Comparison of ENCODE assay signal across 8 cellular contexts in genomic region chr1:234980224-234980656, GRCh38.
DNase-seq lines count a peak whose midpoint lies in the region; ATAC-seq and TF ChIP-seq lines count a peak whose summit lies in the region.

No MANE protein-coding gene starts in this region.

- H3K9me3 ChIP-seq in fibroblast of lung (ENCODE audit: control insufficient read depth, insufficient read depth, low read depth, low read length) (no peaks in the 10 kb centered on the region), smooth muscle cell (replicated peaks; ENCODE audit: low read depth) (no peaks in the 10 kb centered on the region)

- H3K36me3 ChIP-seq in fibroblast of lung (ENCODE audit: control insufficient read depth, insufficient read depth, low read length) (no peaks in the 10 kb centered on the region), smooth muscle cell (ENCODE audit: low read depth) (no peaks in the 10 kb centered on the region)

- WGBS in smooth muscle cell (ENCODE audit: low lambda C conversion rate), result 54% methylated on average over 6 of the region's 6 CpGs

- H3K4me1 ChIP-seq in fibroblast of lung (ENCODE audit: control insufficient read depth, extremely low read depth, insufficient read depth, low read length) (peaks cover 51% of the 10 kb centered on the region), smooth muscle cell (ENCODE audit: low read depth) (peaks cover 21% of the 10 kb centered on the region)

- H3K27ac ChIP-seq in fibroblast of lung (ENCODE audit: insufficient read depth, low read length) (peak overlapping the region; percentile 95), smooth muscle cell (ENCODE audit: low read depth) (peak overlapping the region; percentile 99)

- peaks cover 45% of the 10 kb centered on the region for H3F3A ChIP-seq in smooth muscle cell (ENCODE audit: low read depth)

- no peaks in the 10 kb centered on the region for H3K27me3 ChIP-seq in fibroblast of lung (ENCODE audit: control insufficient read depth, insufficient read depth, low read length)
- H3K27me3 ChIP-seq in smooth muscle cell (ENCODE audit: low read depth), result no peaks in the 10 kb centered on the region

- DNase-seq in RKO (ENCODE audit: low spot score) (peak; percentile 76), fibroblast of lung (ENCODE audit: low read depth in 2 of 2) (peak in 1 of 2 donors; percentile 92), smooth muscle cell (lab: John Stamatoyannopoulos, UW; ENCODE audit: unreplicated experiment) (no peak), NCI-H146 treated with DMSO at 0.1 percent for 48 hours (lab: John Stamatoyannopoulos, UW; ENCODE audit: unreplicated experiment) (no peak)
- no peak for DNase-seq in activated CD8-positive, alpha-beta memory T cell treated with anti-CD3 and anti-CD28 coated beads, Interleukin-2, amount 50 U/mL, for 48 hours

- TF ChIP-seq CTCF in fibroblast of lung (conservative IDR thresholded peaks at IDR 0.05 in 1 of 2, IDR thresholded peaks at IDR 0.05 in 1 of 2; ENCODE audit: low read depth in 1 of 2, low read length in 2 of 2) (no peak), smooth muscle cell (IDR thresholded peaks at IDR 0.05; ENCODE audit: borderline replicate concordance, insufficient read depth, poor library complexity, severe bottlenecking) (no peak)

- H3K4me3 ChIP-seq in fibroblast of lung (replicated peaks in 1 of 4; ENCODE audit: control extremely low read depth in 1 of 4, insufficient read depth in 1 of 4, low read depth in 3 of 4, low read length in 4 of 4) (no peak overlapping the region), smooth muscle cell (no peak overlapping the region)

- H3K4me2 ChIP-seq in fibroblast of lung (ENCODE audit: extremely low read depth, insufficient read depth, low read length), result peak overlapping the region; percentile 48
- H3K4me2 ChIP-seq in smooth muscle cell, result peak overlapping the region; percentile 14

- H2AFZ ChIP-seq in fibroblast of lung (ENCODE audit: low read length), result no peak overlapping the region
- H2AFZ ChIP-seq in smooth muscle cell (ENCODE audit: low read depth), result no peak overlapping the region

- ATAC-seq in GM18867 (IDR thresholded peaks at IDR 0.05; ENCODE audit: unreplicated experiment) (peak; percentile 2), HG03565 (IDR thresholded peaks at IDR 0.05; ENCODE audit: unreplicated experiment) (no peak), HG02884 (IDR thresholded peaks at IDR 0.05; ENCODE audit: unreplicated experiment) (no peak)

- H3K9ac ChIP-seq in fibroblast of lung (ENCODE audit: insufficient read depth, low read length), result peak overlapping the region; percentile 48
- H3K9ac ChIP-seq in smooth muscle cell (ENCODE audit: low read depth), result peak overlapping the region; percentile 91

- H3K79me2 ChIP-seq in fibroblast of lung (ENCODE audit: control insufficient read depth, insufficient read depth, low read length) (no peaks in the 10 kb centered on the region), smooth muscle cell (ENCODE audit: low read depth) (no peaks in the 10 kb centered on the region)

- H4K20me1 ChIP-seq in fibroblast of lung (ENCODE audit: control insufficient read depth, extremely low read depth, insufficient read depth, low read length) (no peaks in the 10 kb centered on the region), smooth muscle cell (ENCODE audit: low read depth) (no peaks in the 10 kb centered on the region)
